Comparison of ENCODE assay signal across 31 cellular contexts in genomic region chr15:81095690-81096365, GRCh38. TPM values are rescaled to one million over a fixed set of nuclear protein-coding genes. Genes with fewer than 3 reads are reported as not detected.
"Had no signal": no experiment of that assay in that cellular context is flagged by ENCODE, and none has a peak within 500 bp of the region (broad histone marks: within the 10 kb centered on the region; RNA-seq: fewer than 3 reads in every experiment).

No MANE protein-coding gene starts in this region.

- ATAC-seq: activated CD8-positive, alpha-beta memory T cell treated with anti-CD3 and anti-CD28 coated beads, Interleukin-2, amount 10 ng/mL, durations not matched to agents 7 days and 5 days; activated CD8-positive, alpha-beta T cell treated with anti-CD3 and anti-CD28 coated beads for 36 hours; activated naive CD4-positive, alpha-beta T cell treated with anti-CD3 and anti-CD28 coated beads, Interleukin-2, amount 50 U/mL, for 72 hours; foreskin keratinocyte; left ventricle myocardium superior; natural killer cell; psoas muscle had no signal

- H3K4me2 ChIP-seq: hepatocyte had no signal

- H3K79me2 ChIP-seq: hepatocyte had no signal

- H3K36me3 ChIP-seq: ascending aorta, brain microvascular endothelial cell, neutrophil, ovary, right atrium auricular region, tibial artery had no signal

- H3K27ac ChIP-seq: ascending aorta, brain microvascular endothelial cell, foreskin keratinocyte, hepatocyte, neutrophil, ovary, psoas muscle, tibial artery, VCaP had no signal

- H3K36me3 Mint-ChIP-seq: activated CD8-positive, alpha-beta memory T cell treated with anti-CD3 and anti-CD28 coated beads, Interleukin-2, amount 10 ng/mL, durations not matched to agents 7 days and 5 days; activated naive CD4-positive, alpha-beta T cell treated with anti-CD3 and anti-CD28 coated beads, Interleukin-2, amount 50 U/mL, for 72 hours; immature natural killer cell; natural killer cell had no signal

- H2AFZ ChIP-seq: hepatocyte had no signal

- H3K9me3 Mint-ChIP-seq: activated CD4-positive, alpha-beta T cell treated with anti-CD3 and anti-CD28 coated beads, Interleukin-2, amount 10 ng/mL, durations not matched to agents 7 days and 5 days; activated CD8-positive, alpha-beta T cell treated with anti-CD3 and anti-CD28 coated beads for 36 hours; activated naive CD4-positive, alpha-beta T cell treated with anti-CD3 and anti-CD28 coated beads, Interleukin-2, amount 50 U/mL, for 72 hours; activated T-helper 1 cell treated with anti-CD3 and anti-CD28 coated beads, Interleukin-12 subunit alpha, Interleukin-12 subunit beta, Interleukin-2, Interleukin-4 antibody, amounts not matched to agents 30 ng/mL and 10 ng/mL and 1 ng/mL, durations not matched to agents 14 hours and 24 hours and 36 hours; natural killer cell; stimulated activated naive CD8-positive, alpha-beta T cell treated with anti-CD3 and anti-CD28 coated beads, Interleukin-15, Interleukin-2, amounts not matched to agents 100 ng/mL and 50 ng/mL, for 24 hours had no signal

- H3K4me3 Mint-ChIP-seq: activated CD4-positive, alpha-beta T cell treated with anti-CD3 and anti-CD28 coated beads, Interleukin-2, amount 10 ng/mL, durations not matched to agents 7 days and 5 days; activated CD8-positive, alpha-beta memory T cell treated with anti-CD3 and anti-CD28 coated beads, Interleukin-2, amount 10 ng/mL, durations not matched to agents 7 days and 5 days; activated CD8-positive, alpha-beta T cell treated with anti-CD3 and anti-CD28 coated beads for 36 hours; activated T-helper 1 cell treated with anti-CD3 and anti-CD28 coated beads, Interleukin-12 subunit alpha, Interleukin-12 subunit beta, Interleukin-2, Interleukin-4 antibody, amounts not matched to agents 30 ng/mL and 10 ng/mL and 1 ng/mL, durations not matched to agents 14 hours and 24 hours and 36 hours; immature natural killer cell; natural killer cell; stimulated activated naive CD8-positive, alpha-beta T cell treated with anti-CD3 and anti-CD28 coated beads, Interleukin-15, Interleukin-2, amounts not matched to agents 100 ng/mL and 50 ng/mL, for 24 hours had no signal

- H3K4me1 ChIP-seq: ascending aorta, foreskin keratinocyte had no signal

- H3K4me3 ChIP-seq: ascending aorta, hepatocyte, ovary, psoas muscle, right atrium auricular region, tibial artery had no signal

- H3K27me3 ChIP-seq: ascending aorta, brain microvascular endothelial cell, ovary, right atrium auricular region had no signal

- H3K27ac Mint-ChIP-seq: activated CD4-positive, alpha-beta T cell treated with anti-CD3 and anti-CD28 coated beads, Interleukin-2, amount 10 ng/mL, durations not matched to agents 7 days and 5 days; activated CD8-positive, alpha-beta memory T cell treated with anti-CD3 and anti-CD28 coated beads, Interleukin-2, amount 10 ng/mL, durations not matched to agents 7 days and 5 days; activated CD8-positive, alpha-beta T cell treated with anti-CD3 and anti-CD28 coated beads for 36 hours; activated naive CD4-positive, alpha-beta T cell treated with anti-CD3 and anti-CD28 coated beads, Interleukin-2, amount 50 U/mL, for 72 hours; activated T-helper 1 cell treated with anti-CD3 and anti-CD28 coated beads, Interleukin-12 subunit alpha, Interleukin-12 subunit beta, Interleukin-2, Interleukin-4 antibody, amounts not matched to agents 30 ng/mL and 10 ng/mL and 1 ng/mL, durations not matched to agents 14 hours and 24 hours and 36 hours; immature natural killer cell; natural killer cell; stimulated activated naive CD8-positive, alpha-beta T cell treated with anti-CD3 and anti-CD28 coated beads, Interleukin-15, Interleukin-2, amounts not matched to agents 100 ng/mL and 50 ng/mL, for 24 hours had no signal

- H3K9me3 ChIP-seq: ascending aorta, neutrophil, ovary, psoas muscle, right atrium auricular region, tibial artery had no signal

- DNase-seq: activated CD4-positive, alpha-beta T cell treated with anti-CD3 and anti-CD28 coated beads, Interleukin-2, amount 10 ng/mL, durations not matched to agents 7 days and 5 days; activated CD4-positive, CD25-positive, alpha-beta regulatory T cell treated with anti-CD3 and anti-CD28 coated beads, Interleukin-2, amount 50 U/mL, for 72 hours; activated CD8-positive, alpha-beta memory T cell treated with anti-CD3 and anti-CD28 coated beads, Interleukin-2, amount 10 ng/mL, durations not matched to agents 7 days and 5 days; activated CD8-positive, alpha-beta T cell treated with anti-CD3 and anti-CD28 coated beads for 36 hours; activated T-cell treated with anti-CD3 and anti-CD28 coated beads for 4 hours; brain microvascular endothelial cell; caudate nucleus; dermis blood vessel endothelial cell; effector CD8-positive, alpha-beta T cell; foreskin keratinocyte; immature natural killer cell; left ventricle myocardium superior; midbrain; natural killer cell; ovary; psoas muscle; stimulated activated CD4-positive, alpha-beta T cell treated with anti-CD3 and anti-CD28 coated beads, Interleukin-12 subunit alpha, Interleukin-12 subunit beta, amount 100 ng/mL, for 4 hours; stimulated activated CD4-positive, alpha-beta T cell treated with anti-CD3 and anti-CD28 coated beads, Interleukin-4, amount 100 ng/mL, for 4 hours; T-helper 9 cell; tibial artery had no signal

RNA-seq across cellular contexts. Expression of gene CFAP161, which starts 38.2 kb away (rescaled TPM):
- total RNA-seq: activated CD4-positive, alpha-beta T cell treated with anti-CD3 and anti-CD28 coated beads, Interleukin-2, amount 10 ng/mL, durations not matched to agents 7 days and 5 days; activated CD8-positive, alpha-beta memory T cell treated with anti-CD3 and anti-CD28 coated beads, Interleukin-2, amount 10 ng/mL, durations not matched to agents 7 days and 5 days; activated CD8-positive, alpha-beta T cell treated with anti-CD3 and anti-CD28 coated beads for 36 hours; activated naive CD4-positive, alpha-beta T cell treated with anti-CD3 and anti-CD28 coated beads, Interleukin-2, amount 50 U/mL, for 72 hours; activated T-helper 1 cell treated with anti-CD3 and anti-CD28 coated beads, Interleukin-12 subunit alpha, Interleukin-12 subunit beta, Interleukin-2, Interleukin-4 antibody, amounts not matched to agents 30 ng/mL and 10 ng/mL and 1 ng/mL, durations not matched to agents 14 hours and 24 hours and 36 hours; ascending aorta; foreskin keratinocyte; hepatocyte; kidney epithelial cell; T-helper 1 cell treated with Interleukin-12 subunit alpha and Interleukin-12 subunit beta and Interleukin-4 antibody, amounts not matched to agents 30 ng/mL and 1 ng/mL, for 36 hours had no signal
- polyA plus RNA-seq: foreskin keratinocyte, urinary bladder had no signal
